ENCODE assay signal across 8 cellular contexts in the genomic region with DNA sequence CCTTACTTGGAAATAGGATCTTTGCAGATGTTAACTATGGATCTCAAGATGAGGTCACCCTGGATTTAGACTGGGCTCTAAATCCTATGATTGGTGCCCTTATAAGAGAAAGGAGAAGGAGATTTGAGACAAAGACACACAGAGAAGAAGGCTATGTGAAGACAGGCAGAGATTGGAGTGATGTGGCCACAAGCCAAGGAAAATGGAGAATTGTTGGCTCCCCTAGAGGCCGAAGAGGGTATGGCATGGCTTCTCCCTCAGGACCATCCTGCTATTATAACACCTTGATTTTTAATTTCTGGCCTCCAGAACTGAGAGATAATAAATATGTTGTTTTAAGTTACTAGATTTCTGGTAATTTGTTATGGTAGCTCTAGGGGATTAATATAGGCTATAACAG. TPM values are rescaled to one million over a fixed set of nuclear protein-coding genes. Genes with fewer than 3 reads are reported as not detected.
A peak's percentile ranks its signal among the peaks of the same experiment; 100 is the strongest.
DNase-seq lines count a peak whose midpoint lies in the region; ATAC-seq and TF ChIP-seq lines count a peak whose summit lies in the region.

No MANE protein-coding gene starts in this region.

- no peak overlapping the region for H4K8ac ChIP-seq in mesendoderm (ENCODE audit: low read depth, low read length)

- peaks cover 48% of the 10 kb centered on the region for H3K4me1 ChIP-seq in lower lobe of right lung
- no peaks in the 10 kb centered on the region for H3K4me1 ChIP-seq in mesendoderm (ENCODE audit: control insufficient read depth, low read depth, low read length)

- no peak overlapping the region for H2BK5ac ChIP-seq in mesendoderm (ENCODE audit: low read length)

- ATAC-seq in CD4-positive, alpha-beta T cell (ENCODE audit: poor library complexity) = no peak
- ATAC-seq in lower lobe of right lung (peak; percentile 31 to 61), HG03565 (IDR thresholded peaks at IDR 0.05; ENCODE audit: unreplicated experiment) (no peak), GM19452 (IDR thresholded peaks at IDR 0.05; ENCODE audit: unreplicated experiment) (no peak)

- no peak overlapping the region for H3K4me2 ChIP-seq in mesendoderm (ENCODE audit: low read length)

- H3K18ac ChIP-seq in mesendoderm (ENCODE audit: low read length) = no peak overlapping the region

- no peak overlapping the region for H3K4me3 Mint-ChIP-seq in CD4-positive, alpha-beta T cell

- no peak overlapping the region for H4K5ac ChIP-seq in mesendoderm (ENCODE audit: low read length)

- H2AK5ac ChIP-seq in mesendoderm (ENCODE audit: low read length) = no peak overlapping the region

- no peak overlapping the region for H3K27ac Mint-ChIP-seq in CD4-positive, alpha-beta T cell

- H3K9me3 Mint-ChIP-seq in CD4-positive, alpha-beta T cell = peaks cover 2% of the 10 kb centered on the region

- no peaks in the 10 kb centered on the region for H3K36me3 ChIP-seq in lower lobe of right lung
- H3K36me3 ChIP-seq in mesendoderm (ENCODE audit: control insufficient read depth, insufficient read depth, low read length) = no peaks in the 10 kb centered on the region

- peaks cover 4% of the 10 kb centered on the region for H3K79me2 ChIP-seq in mesendoderm (ENCODE audit: control insufficient read depth, insufficient read depth, low read length)

- H3K27ac ChIP-seq in CD4-positive, alpha-beta T cell (ENCODE audit: low read depth, low read length) = no peak overlapping the region
- H3K27ac ChIP-seq in lower lobe of right lung (no peak overlapping the region), mesendoderm (ENCODE audit: low read depth, low read length) (no peak overlapping the region)

- in situ Hi-C loops in GM13976 (cut with MboI; ENCODE audit: low sequenced_read_pairs, unreplicated experiment) = no loop called here

- H3K36me3 Mint-ChIP-seq in CD4-positive, alpha-beta T cell (ENCODE audit: low read depth) = no peaks in the 10 kb centered on the region

- peak; percentile 28 for TF ChIP-seq CTCF in CD4-positive, alpha-beta T cell (IDR thresholded peaks at IDR 0.05)
- TF ChIP-seq CTCF in GM13976 (IDR thresholded peaks at IDR 0.05; ENCODE audit: borderline replicate concordance, control extremely low read depth, extremely low read depth, insufficient read depth, missing control alignments) = peak; percentile 3
- TF ChIP-seq CTCF in WI38 (IDR thresholded peaks at IDR 0.05; ENCODE audit: low read depth, low read length) = peak; percentile 43
- TF ChIP-seq CTCF in lower lobe of right lung (IDR thresholded peaks at IDR 0.05) = peak; percentile 47

- H3K4ac ChIP-seq in mesendoderm (ENCODE audit: low read depth, low read length) = no peak overlapping the region

- no peak overlapping the region for H3K4me3 ChIP-seq in WI38 (ENCODE audit: low read depth, low read length)
- H3K4me3 ChIP-seq in lower lobe of right lung = no peak overlapping the region
- no peak overlapping the region for H3K4me3 ChIP-seq in mesendoderm (ENCODE audit: low read length)

- H3K79me1 ChIP-seq in mesendoderm (ENCODE audit: low read length) = no peaks in the 10 kb centered on the region

- intact Hi-C loops in CD4-positive, alpha-beta T cell (cut with DNase I, micrococcal nuclease) = no loop called here
- intact Hi-C loops in lower lobe of right lung (cut with DNase I) = no loop called here

- DNase-seq in CD4-positive, alpha-beta T cell = no peak
- DNase-seq in GM13976 (ENCODE audit: low spot score) (no peak), lower lobe of right lung (no peak), ureter (ENCODE audit: low spot score) (no peak), mesendoderm (no peak)

- H3K9me3 ChIP-seq in CD4-positive, alpha-beta T cell (ENCODE audit: control insufficient read depth, low read length) = peaks cover 5% of the 10 kb centered on the region
- H3K9me3 ChIP-seq in lower lobe of right lung = no peaks in the 10 kb centered on the region

- peaks cover 41% of the 10 kb centered on the region for H3K27me3 Mint-ChIP-seq in CD4-positive, alpha-beta T cell

- WGBS in mesendoderm (ENCODE audit: extremely low coverage, insufficient coverage, low lambda C conversion rate) = no CpG with 5 or more reads among the region's 1 CpG

- H3K56ac ChIP-seq in mesendoderm (ENCODE audit: low read length) = no peak overlapping the region

- no peak overlapping the region for H2BK120ac ChIP-seq in mesendoderm (ENCODE audit: low read depth, low read length)

- H3K4me1 Mint-ChIP-seq in CD4-positive, alpha-beta T cell (ENCODE audit: low read depth) = no peaks in the 10 kb centered on the region

- H3K9ac ChIP-seq in mesendoderm (ENCODE audit: low read length) = no peak overlapping the region

- POLR2A ChIA-PET in CD4-positive, alpha-beta T cell (lab: Charles Lee) = no interaction called here

- no peak overlapping the region for H3K23ac ChIP-seq in mesendoderm (ENCODE audit: low read length)

- no peaks in the 10 kb centered on the region for H3K27me3 ChIP-seq in CD4-positive, alpha-beta T cell (ENCODE audit: control insufficient read depth, insufficient read depth, low read length)
- H3K27me3 ChIP-seq in lower lobe of right lung (ENCODE audit: low read depth) (no peaks in the 10 kb centered on the region), mesendoderm (ENCODE audit: insufficient read depth, low read length, poor library complexity) (no peaks in the 10 kb centered on the region)

- CTCF ChIA-PET in CD4-positive, alpha-beta T cell (lab: Charles Lee) = no interaction called here

- H2BK15ac ChIP-seq in mesendoderm (replicated peaks; ENCODE audit: low read depth) = no peak overlapping the region

RNA-seq across cellular contexts. Expression of gene CYBRD1, which starts 7.6 kb away (rescaled TPM):
- under 1 TPM; 0.27 to 0.45 TPM for total RNA-seq in CD4-positive, alpha-beta T cell
- total RNA-seq in lower lobe of right lung (262 TPM), ureter (60.7 TPM)
- polyA plus RNA-seq in mesendoderm (2013, experiment 1 of 2) = 12.3 TPM
- 10.7 TPM for polyA plus RNA-seq in mesendoderm (2013, experiment 2 of 2)

Comparison
In these comparisons a context has a peak if more than half of its experiments do, and no peak if none do; other contexts are left out.
1. ATAC-seq: peak in lower lobe of right lung (2 of 2); none in CD4-positive, alpha-beta T cell (single experiment), HG03565 (single experiment) and GM19452 (single experiment).
2. RNA of gene CYBRD1, which starts 7.6 kb away (total RNA-seq): 262 TPM in lower lobe of right lung (single experiment) and 60.7 TPM in ureter (single experiment); 0.27 to 0.45 TPM in CD4-positive, alpha-beta T cell; every median in the first group is over 10 times any median in the second.
3. Peak in every context shown above with its lines, with median percentiles within 50 percentile points of each other: CTCF ChIP-seq.